8 cellular contexts compared by ENCODE assay signal in the genomic region with DNA sequence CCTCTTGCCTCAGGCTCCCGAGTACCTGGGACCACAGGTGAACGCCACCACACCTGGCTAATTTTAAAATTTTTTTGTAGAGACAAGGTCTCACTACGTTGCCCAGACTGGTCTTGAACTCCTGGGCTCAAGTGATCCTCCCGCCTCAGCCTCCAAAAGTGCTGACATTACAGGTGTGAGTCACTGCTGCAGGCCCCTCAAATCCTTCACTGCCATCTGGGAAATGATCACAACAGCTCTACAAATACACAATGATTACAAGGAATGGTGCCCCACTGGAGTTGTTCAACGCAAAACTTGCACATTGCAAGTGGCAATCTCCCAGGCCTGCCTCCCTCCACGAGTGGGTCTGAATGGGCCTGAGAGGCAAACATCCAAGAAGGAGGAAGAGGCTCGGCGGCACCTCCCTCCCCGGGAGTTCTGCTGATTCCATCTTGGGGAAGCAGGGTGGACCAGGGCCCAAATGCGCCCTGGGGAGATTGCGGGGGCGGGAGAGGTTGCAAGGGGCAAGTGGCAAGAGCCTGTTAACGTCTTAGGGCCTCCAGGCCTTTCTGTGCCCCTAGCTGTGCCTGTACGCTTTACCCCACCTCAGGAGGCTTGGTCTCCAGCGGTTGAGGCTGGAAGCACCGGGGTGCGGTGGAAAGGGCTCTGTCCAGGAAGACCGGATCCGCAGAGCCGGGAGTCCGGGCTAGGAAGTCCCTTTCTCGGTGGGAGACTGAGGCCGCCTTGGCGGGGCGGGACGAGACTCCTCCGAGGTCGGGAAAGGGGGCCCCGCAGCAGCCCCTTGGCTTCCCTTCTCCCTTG. TPM values are rescaled to one million over a fixed set of nuclear protein-coding genes. Genes with fewer than 3 reads are reported as not detected.
DNase-seq lines count a peak whose midpoint lies in the region; ATAC-seq, FAIRE-seq and TF ChIP-seq lines count a peak whose summit lies in the region.

No MANE protein-coding gene starts in this region.

- no peaks in the 10 kb centered on the region for H3K9me3 Mint-ChIP-seq in activated CD4-positive, alpha-beta T cell treated with anti-CD3 and anti-CD28 coated beads, Interleukin-2, amount 10 ng/mL, durations not matched to agents 24 days and 14 days
- H3K9me3 Mint-ChIP-seq in astrocyte (ENCODE audit: unreplicated experiment) = no peaks in the 10 kb centered on the region
- H3K9me3 Mint-ChIP-seq in immature natural killer cell = peaks cover 0 to 4% (median 1%) of the 10 kb centered on the region in 6 donors

- H3K27me3 Mint-ChIP-seq in activated CD4-positive, alpha-beta T cell treated with anti-CD3 and anti-CD28 coated beads, Interleukin-2, amount 10 ng/mL, durations not matched to agents 24 days and 14 days = peaks cover 2% of the 10 kb centered on the region
- H3K27me3 Mint-ChIP-seq in astrocyte (ENCODE audit: low read depth, unreplicated experiment) (peaks cover 9% of the 10 kb centered on the region), immature natural killer cell (ENCODE audit: low read depth in 3 of 3) (peaks cover 19 to 26% (median 19%) of the 10 kb centered on the region in 3 donors)

- H3K9me3 ChIP-seq in astrocyte (ENCODE audit: insufficient read depth, low read depth, low read length) (no peaks in the 10 kb centered on the region), stomach (no peaks in the 10 kb centered on the region)

- peaks cover 34% of the 10 kb centered on the region for H4K20me1 ChIP-seq in astrocyte (ENCODE audit: insufficient read depth, low read length)

- peak overlapping the region; percentile 93 for H3K4me2 ChIP-seq in astrocyte (ENCODE audit: low read length)

- peak overlapping the region; percentile 81 for H3K4me3 Mint-ChIP-seq in activated CD4-positive, alpha-beta T cell treated with anti-CD3 and anti-CD28 coated beads, Interleukin-2, amount 10 ng/mL, durations not matched to agents 24 days and 14 days
- H3K4me3 Mint-ChIP-seq in astrocyte (ENCODE audit: unreplicated experiment) (peak overlapping the region; percentile 72), immature natural killer cell (peak overlapping the region; percentile 28 to 68 (median 38))

- TF ChIP-seq CTCF in astrocyte (IDR thresholded peaks at IDR 0.05; ENCODE audit: insufficient read depth, low read depth, low read length) = no peak
- no peak for TF ChIP-seq CTCF in stomach (IDR thresholded peaks at IDR 0.05)

- H3K27ac ChIP-seq in astrocyte (ENCODE audit: low read depth, low read length) (peak overlapping the region; percentile 48), stomach (peak overlapping the region; percentile 80 to 93 (median 92))

- peaks cover 50% of the 10 kb centered on the region for H3K4me1 Mint-ChIP-seq in activated CD4-positive, alpha-beta T cell treated with anti-CD3 and anti-CD28 coated beads, Interleukin-2, amount 10 ng/mL, durations not matched to agents 24 days and 14 days
- peaks cover 12% of the 10 kb centered on the region for H3K4me1 Mint-ChIP-seq in astrocyte (ENCODE audit: low read depth, unreplicated experiment)
- peaks cover 26 to 29% of the 10 kb centered on the region in 2 donors for H3K4me1 Mint-ChIP-seq in immature natural killer cell

- WGBS in stomach, 5 donors = 27 to 37% (median 35%) methylated on average over 17 to 29 of the region's 29 CpGs

- FAIRE-seq in astrocyte (lab: Jason Lieb, UNC) = no peak

- no peak for TF ChIP-seq POLR2A in stomach (IDR thresholded peaks at IDR 0.05)

- peaks cover 15% of the 10 kb centered on the region for H3K36me3 Mint-ChIP-seq in activated CD4-positive, alpha-beta T cell treated with anti-CD3 and anti-CD28 coated beads, Interleukin-2, amount 10 ng/mL, durations not matched to agents 24 days and 14 days (ENCODE audit: low read depth)
- no peaks in the 10 kb centered on the region for H3K36me3 Mint-ChIP-seq in astrocyte (ENCODE audit: low read depth, unreplicated experiment)
- peaks cover 0 to 4% (median 0%) of the 10 kb centered on the region in 3 donors for H3K36me3 Mint-ChIP-seq in immature natural killer cell

- ATAC-seq in GM19351 (IDR thresholded peaks at IDR 0.05; ENCODE audit: unreplicated experiment) = no peak
- no peak for ATAC-seq in GM18868 (IDR thresholded peaks at IDR 0.05; ENCODE audit: unreplicated experiment)

- intact Hi-C loops in activated CD4-positive, alpha-beta T cell treated with anti-CD3 and anti-CD28 coated beads, Interleukin-2, amount 10 ng/mL, durations not matched to agents 24 days and 14 days (cut with micrococcal nuclease) = loop anchor here (2.0 kb wide), 1 partner anchor 44 kb away; no protein-coding TSS in a partner anchor
- intact Hi-C loops in stomach (cut with DNase I; ENCODE audit: low total_unique reads) = no loop called here

- H3K27me3 ChIP-seq in astrocyte (ENCODE audit: insufficient read depth, low read length) (no peaks in the 10 kb centered on the region), stomach (peaks cover 0 to 22% (median 0%) of the 10 kb centered on the region in 3 donors)

- H3K79me2 ChIP-seq in astrocyte (ENCODE audit: insufficient read depth, low read length) = peaks cover 37% of the 10 kb centered on the region

- TF ChIP-seq EP300 in stomach (IDR thresholded peaks at IDR 0.05) = no peak

- no peak for DNase-seq in activated CD4-positive, alpha-beta T cell treated with anti-CD3 and anti-CD28 coated beads, Interleukin-2, amount 10 ng/mL, durations not matched to agents 24 days and 14 days
- no peak for DNase-seq in activated CD4-positive, alpha-beta T cell treated with anti-CD3 and anti-CD28 coated beads, Interleukin-2, amount 50 U/mL, for 4 hours
- no peak for DNase-seq in astrocyte (ENCODE audit: low read depth)
- DNase-seq in immature natural killer cell = no peak
- DNase-seq in stomach = no peak
- no peak for DNase-seq in NCI-H345 treated with DMSO at 0.1 percent for 48 hours (lab: John Stamatoyannopoulos, UW; ENCODE audit: unreplicated experiment)

- H3K9ac ChIP-seq in astrocyte (ENCODE audit: low read length) = peak overlapping the region; percentile 88

- H3K36me3 ChIP-seq in astrocyte (ENCODE audit: insufficient read depth, low read length) (no peaks in the 10 kb centered on the region), stomach (no peaks in the 10 kb centered on the region)

- peak overlapping the region; percentile 43 for H3K27ac Mint-ChIP-seq in activated CD4-positive, alpha-beta T cell treated with anti-CD3 and anti-CD28 coated beads, Interleukin-2, amount 10 ng/mL, durations not matched to agents 24 days and 14 days
- H3K27ac Mint-ChIP-seq in astrocyte (ENCODE audit: unreplicated experiment) (no peak overlapping the region), immature natural killer cell (peak overlapping the region in 2 of 6 donors; percentile 34 to 49)

- peak overlapping the region; percentile 53 for H3K4me3 ChIP-seq in astrocyte (ENCODE audit: insufficient read depth, low read depth, low read length)
- peak overlapping the region; percentile 58 to 71 (median 68) for H3K4me3 ChIP-seq in stomach

- peak overlapping the region; percentile 69 for H2AFZ ChIP-seq in astrocyte (ENCODE audit: low read depth, low read length)

- H3K4me1 ChIP-seq in astrocyte (ENCODE audit: insufficient read depth, low read length) = peaks cover 21% of the 10 kb centered on the region
- H3K4me1 ChIP-seq in stomach = peaks cover 8 to 52% (median 36%) of the 10 kb centered on the region in 4 donors

RNA-seq across cellular contexts. Expression of gene IGFBP4, which starts 0.7 kb away (rescaled TPM):
- total RNA-seq in activated CD4-positive, alpha-beta T cell treated with anti-CD3 and anti-CD28 coated beads, Interleukin-2, amount 10 ng/mL, durations not matched to agents 24 days and 14 days = 113 and 117 TPM in 2 replicates
- 134 and 142 TPM in 2 replicates for total RNA-seq in astrocyte
- polyA plus RNA-seq in immature natural killer cell = 10 to 100 TPM; 22.3 to 41.7 (median 36.2) TPM
- total RNA-seq in stomach = 100 to 1,000 TPM in 4 of 5 donors, 10 to 100 TPM in 1; 71.2 to 658 (median 186) TPM
- 100 to 1,000 TPM in 2 of 3 donors, 10 to 100 TPM in 1; 77.3 to 175 (median 138) TPM for polyA plus RNA-seq in stomach

RNA-seq across cellular contexts. Expression of gene TOP2A, which starts 24.9 kb away (rescaled TPM):
- total RNA-seq in activated CD4-positive, alpha-beta T cell treated with anti-CD3 and anti-CD28 coated beads, Interleukin-2, amount 10 ng/mL, durations not matched to agents 24 days and 14 days = 189 and 194 TPM in 2 replicates
- total RNA-seq in astrocyte (7.3 and 12.6 TPM in 2 replicates), stomach (100 to 1,000 TPM in 1 of 5 donors, 10 to 100 TPM in 2, 1 to 10 TPM in 2; 8.0 to 129 (median 17.2) TPM)
- polyA plus RNA-seq in immature natural killer cell (1 to 10 TPM in 2 of 3 donors, under 1 TPM in 1; 0.80 to 2.4 (median 2.2) TPM), stomach (10 to 100 TPM in 1 of 3 donors, 1 to 10 TPM in 2; 1.2 to 27.3 (median 9.1) TPM)

RNA-seq across cellular contexts. Expression of gene TNS4, which starts 58.8 kb away (rescaled TPM):
- 13.1 and 16.8 TPM in 2 replicates for total RNA-seq in activated CD4-positive, alpha-beta T cell treated with anti-CD3 and anti-CD28 coated beads, Interleukin-2, amount 10 ng/mL, durations not matched to agents 24 days and 14 days
- total RNA-seq in astrocyte (not detected in 2 replicates), stomach (1 to 10 TPM in 1 of 5 donors, under 1 TPM in 3, not detected in 1; 0.18 to 3.5 (median 0.59) TPM)
- polyA plus RNA-seq in immature natural killer cell (under 1 TPM in 1 of 3 donors, not detected in 2; 0.12 TPM), stomach (10 to 100 TPM in 1 of 3 donors, under 1 TPM in 1, not detected in 1; 0.62 to 23.2 TPM)
